Comparison of ENCODE assay signal across 9 cellular contexts in the genomic region with DNA sequence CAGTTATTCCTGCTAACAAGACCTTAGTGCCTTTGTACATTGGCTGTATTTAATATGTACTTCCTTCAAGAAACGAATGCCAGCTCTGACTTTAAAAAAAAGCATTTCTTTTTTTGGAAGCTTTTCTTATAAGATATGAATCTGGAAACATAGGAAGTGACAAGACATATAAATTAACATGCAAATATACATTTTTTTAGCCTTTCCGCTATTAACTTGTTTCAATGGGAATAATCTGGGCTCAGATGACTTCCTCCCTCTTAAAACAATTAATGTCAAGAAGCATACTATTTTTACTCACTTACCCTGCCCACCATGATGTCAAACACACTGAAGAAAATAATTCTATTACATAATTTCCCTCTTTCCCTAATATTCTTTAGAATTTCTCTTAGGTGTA. TPM values are rescaled to one million over a fixed set of nuclear protein-coding genes. Genes with fewer than 3 reads are reported as not detected.
DNase-seq lines count a peak whose midpoint lies in the region; ATAC-seq and TF ChIP-seq lines count a peak whose summit lies in the region.
"Had no signal": no experiment of that assay in that cellular context is flagged by ENCODE, and none has a peak within 500 bp of the region (broad histone marks: within the 10 kb centered on the region; RNA-seq: fewer than 3 reads in every experiment).

No MANE protein-coding gene starts in this region.

- peak overlapping the region; percentile 86 to 98 (median 92) for H3K4me3 Mint-ChIP-seq in naive thymus-derived CD4-positive, alpha-beta T cell

- H3K4me1 ChIP-seq in BLaER1 treated with 17β-estradiol and CSF1 and Interleukin-3, amounts not matched to agents 10 nM and 100 nM = peaks cover 29 to 53% (median 45%) of the 10 kb centered on the region in 10 experiments
- H3K4me1 ChIP-seq in mammary epithelial cell (ENCODE audit: insufficient read depth, low read length) = peaks cover 23% of the 10 kb centered on the region
- peaks cover 24 to 35% of the 10 kb centered on the region in 2 donors for H3K4me1 ChIP-seq in naive thymus-derived CD4-positive, alpha-beta T cell (ENCODE audit: control insufficient read depth in 2 of 2, insufficient read depth in 2 of 2, low read length in 2 of 2)

- H3K27me3 Mint-ChIP-seq in naive thymus-derived CD4-positive, alpha-beta T cell = no peaks in the 10 kb centered on the region

- ATAC-seq in naive thymus-derived CD4-positive, alpha-beta T cell = no peak

- in situ Hi-C loops in mammary epithelial cell (cut with MboI; ENCODE audit: low sequenced_read_pairs in 2 of 2) = no loop called here

- no peak overlapping the region for H2AFZ ChIP-seq in mammary epithelial cell (ENCODE audit: low read depth, low read length)

- peak overlapping the region in 6 of 11 experiments; percentile 85 to 92 (median 88); a peak in 7 of 22 replicates for H3K9ac ChIP-seq in BLaER1 treated with 17β-estradiol and CSF1 and Interleukin-3, amounts not matched to agents 10 nM and 100 nM
- peak overlapping the region; percentile 14 for H3K9ac ChIP-seq in mammary epithelial cell (ENCODE audit: insufficient read depth, low read length)

- H3K9me3 ChIP-seq in BLaER1 treated with 17β-estradiol and CSF1 and Interleukin-3, amounts not matched to agents 10 nM and 100 nM (replicated peaks in 1 of 11) = no peaks in the 10 kb centered on the region
- H3K9me3 ChIP-seq in mammary epithelial cell (replicated peaks; ENCODE audit: insufficient read depth, low read length) = no peaks in the 10 kb centered on the region
- H3K9me3 ChIP-seq in naive thymus-derived CD4-positive, alpha-beta T cell (ENCODE audit: control insufficient read depth in 2 of 3, low read length in 3 of 3) = no peaks in the 10 kb centered on the region

- BruUV-seq in mammary epithelial cell (replicated peaks; lab: Mats Ljungman, UMichigan) = TSS peak; percentile 25

- peaks cover 0 to 17% (median 0%) of the 10 kb centered on the region in 5 donors for H3K36me3 Mint-ChIP-seq in naive thymus-derived CD4-positive, alpha-beta T cell

- CTCF ChIA-PET in mammary epithelial cell (lab: Charles Lee; ENCODE audit: low non-redundant PET) = no interaction called here
- CTCF ChIA-PET in naive thymus-derived CD4-positive, alpha-beta T cell (lab: Charles Lee) = no interaction called here

- peaks cover 14 to 50% (median 42%) of the 10 kb centered on the region in 11 experiments for H3K27me3 ChIP-seq in BLaER1 treated with 17β-estradiol and CSF1 and Interleukin-3, amounts not matched to agents 10 nM and 100 nM
- H3K27me3 ChIP-seq in mammary epithelial cell (ENCODE audit: insufficient read depth, low read length) = no peaks in the 10 kb centered on the region
- no peaks in the 10 kb centered on the region for H3K27me3 ChIP-seq in naive thymus-derived CD4-positive, alpha-beta T cell (ENCODE audit: control insufficient read depth in 2 of 2, insufficient read depth in 2 of 2, low read length in 2 of 2)

- peaks cover 45% of the 10 kb centered on the region for H3K79me2 ChIP-seq in mammary epithelial cell (ENCODE audit: insufficient read depth, low read length)

- no peaks in the 10 kb centered on the region for H3K36me3 ChIP-seq in BLaER1 treated with 17β-estradiol and CSF1 and Interleukin-3, amounts not matched to agents 10 nM and 100 nM
- H3K36me3 ChIP-seq in mammary epithelial cell (ENCODE audit: insufficient read depth, low read length) = no peaks in the 10 kb centered on the region
- H3K36me3 ChIP-seq in naive thymus-derived CD4-positive, alpha-beta T cell (ENCODE audit: control insufficient read depth in 2 of 3, insufficient read depth in 3 of 3, low read length in 3 of 3) = no peaks in the 10 kb centered on the region

- H3K27ac ChIP-seq in BLaER1 treated with 17β-estradiol and CSF1 and Interleukin-3, amounts not matched to agents 10 nM and 100 nM = no peak overlapping the region
- H3K27ac ChIP-seq in mammary epithelial cell (ENCODE audit: insufficient read depth, low read depth, low read length) = peak overlapping the region; percentile 83
- peak overlapping the region; percentile 74 for H3K27ac ChIP-seq in naive thymus-derived CD4-positive, alpha-beta T cell (ENCODE audit: low read depth, low read length)

- peaks cover 0 to 1% (median 0%) of the 10 kb centered on the region in 11 donors for H3K9me3 Mint-ChIP-seq in naive thymus-derived CD4-positive, alpha-beta T cell

- peak overlapping the region; percentile 83 to 95 (median 89) for H3K27ac Mint-ChIP-seq in naive thymus-derived CD4-positive, alpha-beta T cell

- H4K20me1 ChIP-seq in BLaER1 treated with 17β-estradiol and CSF1 and Interleukin-3, amounts not matched to agents 10 nM and 100 nM = peaks cover 0 to 7% (median 0%) of the 10 kb centered on the region in 11 experiments; a peak in 1 of 22 replicates
- no peaks in the 10 kb centered on the region for H4K20me1 ChIP-seq in mammary epithelial cell (ENCODE audit: insufficient read depth, low read length)

- no peak for DNase-seq in LNCaP clone FGC (ENCODE audit: low read depth)
- no peak for DNase-seq in mammary epithelial cell
- DNase-seq in naive thymus-derived CD4-positive, alpha-beta T cell = no peak
- DNase-seq in GM19240 (ENCODE audit: insufficient read length, low spot score) = no peak
- DNase-seq in DMS79 treated with DMSO at 0.1 percent for 48 hours (lab: John Stamatoyannopoulos, UW) = no peak
- DNase-seq in stimulated activated naive CD4-positive, alpha-beta T cell treated with Interleukin-2 at 50 U/mL for 16 hours (lab: John Stamatoyannopoulos, UW) = no peak
- no peak for DNase-seq in activated gamma-delta T cell treated with Interleukin-2 at 50 U/mL for 16 hours
- DNase-seq: NCI-H2029 had no signal

- TF ChIP-seq CTCF in LNCaP clone FGC (IDR thresholded peaks at IDR 0.05; ENCODE audit: control insufficient read depth, extremely low read depth, insufficient read depth) (no peak), mammary epithelial cell (conservative IDR thresholded peaks at IDR 0.05 in 1 of 2, IDR thresholded peaks at IDR 0.05 in 1 of 2; ENCODE audit: extremely low read depth in 1 of 2, insufficient read depth in 1 of 2, low read depth in 1 of 2, low read length in 2 of 2) (no peak)

- 18% methylated on average over 2 of the region's 2 CpGs for WGBS in mammary epithelial cell (ENCODE audit: low coverage, missing lambda C conversion rate)

- peak overlapping the region; percentile 64 to 85 (median 79); a peak in 19 of 20 replicates for H3K4me3 ChIP-seq in BLaER1 treated with 17β-estradiol and CSF1 and Interleukin-3, amounts not matched to agents 10 nM and 100 nM
- H3K4me3 ChIP-seq in LNCaP clone FGC (ENCODE audit: low read depth, low read length) = peak overlapping the region; percentile 62
- H3K4me3 ChIP-seq in mammary epithelial cell (replicated peaks in 1 of 3; ENCODE audit: insufficient read depth in 1 of 3, low read depth in 2 of 3, low read length in 3 of 3) = peak overlapping the region; percentile 76 to 78 (median 77)
- H3K4me3 ChIP-seq in naive thymus-derived CD4-positive, alpha-beta T cell (ENCODE audit: low read length) = peak overlapping the region; percentile 68

- intact Hi-C loops in mammary epithelial cell (cut with micrococcal nuclease) = loop anchor here (2.0 to 10.0 kb wide), 3 partner anchors 77 to 381 kb away; partner anchors contain the start of gene NEK7
- intact Hi-C loops in naive thymus-derived CD4-positive, alpha-beta T cell (cut with micrococcal nuclease) = loop anchor here (1.0 to 10.0 kb wide), 6 partner anchors 10 to 1161 kb away; partner anchors contain the start of gene ASPM (in 1 of the 2)

- dilution Hi-C loops in mammary epithelial cell (cut with HindIII; ENCODE audit: low sequenced_read_pairs) = no loop called here

- POLR2A ChIA-PET in naive thymus-derived CD4-positive, alpha-beta T cell (lab: Charles Lee) = no interaction called here

- peak overlapping the region; percentile 83 to 96 (median 94); a peak in 21 of 22 replicates for H3K4me2 ChIP-seq in BLaER1 treated with 17β-estradiol and CSF1 and Interleukin-3, amounts not matched to agents 10 nM and 100 nM
- H3K4me2 ChIP-seq in mammary epithelial cell (ENCODE audit: insufficient read depth, low read depth, low read length) = peak overlapping the region; percentile 95

- H3K4me1 Mint-ChIP-seq in naive thymus-derived CD4-positive, alpha-beta T cell = peaks cover 34 to 78% (median 69%) of the 10 kb centered on the region in 7 donors

RNA-seq across cellular contexts. Expression of gene DENND1B, which starts 1.4 kb away (rescaled TPM):
- 10 to 100 TPM; 12.5 to 31.7 TPM for total RNA-seq in mammary epithelial cell
- polyA plus RNA-seq in mammary epithelial cell = 2.8 TPM
- 7.1 TPM for polyA minus RNA-seq in mammary epithelial cell
- total RNA-seq in naive thymus-derived CD4-positive, alpha-beta T cell = 10 to 100 TPM; 14.2 to 28.7 (median 23.2) TPM
- 1 to 10 TPM; 7.3 to 8.7 TPM for polyA plus RNA-seq in naive thymus-derived CD4-positive, alpha-beta T cell

Comparison
In these comparisons a context has a peak if more than half of its experiments do, and no peak if none do; other contexts are left out.
1. H3K27ac ChIP-seq: peak in mammary epithelial cell (single experiment) and naive thymus-derived CD4-positive, alpha-beta T cell (single experiment); none in BLaER1 treated with 17β-estradiol and CSF1 and Interleukin-3, amounts not matched to agents 10 nM and 100 nM (0 of 11).
2. Peak in every context shown above with its lines, with median percentiles within 50 percentile points of each other: H3K4me3 ChIP-seq.